In genomic region chr6:30700340-30700739, GRCh38 we compare ENCODE assay signal across 21 cellular contexts. TPM values are rescaled to one million over a fixed set of nuclear protein-coding genes. Genes with fewer than 3 reads are reported as not detected.
DNase-seq lines count a peak whose midpoint lies in the region; ATAC-seq, FAIRE-seq and TF ChIP-seq lines count a peak whose summit lies in the region.
"Had no signal": no experiment of that assay in that cellular context is flagged by ENCODE, and none has a peak within 500 bp of the region (broad histone marks: within the 10 kb centered on the region; RNA-seq: fewer than 3 reads in every experiment).

No MANE protein-coding gene starts in this region.

- H3K79me2 ChIP-seq in HepG2 (ENCODE audit: insufficient read depth, low read length), result no peaks in the 10 kb centered on the region

- H2AFZ ChIP-seq in HepG2 (ENCODE audit: low read length), result no peak overlapping the region

- TF ChIP-seq POLR2A in gastroesophageal sphincter (IDR thresholded peaks at IDR 0.05), result no peak
- no peak for TF ChIP-seq POLR2A in HepG2 (IDR thresholded peaks at IDR 0.05; ENCODE audit: insufficient read depth in 1 of 2, low read depth in 2 of 2, low read length in 2 of 2)

- in situ Hi-C loops in SK-MEL-5 (cut with HindIII; ENCODE audit: low pct_unique_long_range_greater_than_20kb, low sequenced_read_pairs) (no loop called here), HepG2 (cut with HindIII; ENCODE audit: extremely low pct_ligation_motif_present, low pct_unique_long_range_greater_than_20kb) (no loop called here)

- no TSS peak for BruUV-seq in HepG2 (replicated peaks; lab: Mats Ljungman, UMichigan)

- intact Hi-C loops in HepG2 (cut with micrococcal nuclease; ENCODE audit: unreplicated experiment), result no loop called here
- intact Hi-C loops in upper lobe of right lung (cut with DNase I), result no loop called here

- no peak for TF ChIP-seq RAD21 in HepG2 (CRISPR knock-in tag; IDR thresholded peaks at IDR 0.05)

- ATAC-seq in gastroesophageal sphincter (peak; percentile 55), HepG2 (peak; percentile 31; the same call in 1 of the 3 replicates), upper lobe of right lung (peak; percentile 90), HG03565 (IDR thresholded peaks at IDR 0.05; ENCODE audit: unreplicated experiment) (no peak)
- ATAC-seq: PC-3 had no signal

- no peak for TF ChIP-seq EP300 in gastroesophageal sphincter (IDR thresholded peaks at IDR 0.05)
- no peak for TF ChIP-seq EP300 in HepG2 (IDR thresholded peaks at IDR 0.05; ENCODE audit: low read depth in 2 of 2, low read length in 2 of 2)
- TF ChIP-seq EP300 in HepG2 (CRISPR knock-in tag; IDR thresholded peaks at IDR 0.05; ENCODE audit: borderline replicate concordance), result no peak

- H3K36me3 ChIP-seq in gastroesophageal sphincter, result peaks cover 0 to 63% of the 10 kb centered on the region in 2 donors
- peaks cover 0 to 28% of the 10 kb centered on the region in 2 experiments; a peak in 4 of 5 replicates for H3K36me3 ChIP-seq in HepG2 (replicated peaks in 1 of 2; ENCODE audit: control insufficient read depth in 1 of 2, insufficient read depth in 2 of 2, low read length in 2 of 2)
- H3K36me3 ChIP-seq in upper lobe of right lung, result peaks cover 20% of the 10 kb centered on the region
- H3K36me3 ChIP-seq: ovary, transverse colon had no signal

- WGBS in gastroesophageal sphincter (ENCODE audit: low coverage in 1 of 2), 2 donors, result 54 to 59% methylated on average over 3 to 4 of the region's 4 CpGs
- 74% methylated on average over 4 of the region's 4 CpGs for WGBS in HepG2 (ENCODE audit: low lambda C conversion rate)

- FAIRE-seq in HepG2 (lab: Jason Lieb, UNC), result peak; percentile 44
- FAIRE-seq: H1 had no signal

- no peak for TF ChIP-seq CTCF in gastroesophageal sphincter (IDR thresholded peaks at IDR 0.05)
- no peak for TF ChIP-seq CTCF in HepG2 (CRISPR knock-in tag; IDR thresholded peaks at IDR 0.05)
- TF ChIP-seq CTCF in upper lobe of right lung (IDR thresholded peaks at IDR 0.05), result no peak

- CTCF ChIA-PET in HepG2 (lab: Yijun Ruan, JAX; ENCODE audit: low intra/inter-chr PET ratio, low total read pairs), result interaction anchor here (0.9 kb wide), 1 partner anchor 21 kb away, joined by 3 read pairs; no protein-coding TSS in a partner anchor

- H3K9me3 ChIP-seq in gastroesophageal sphincter (no peaks in the 10 kb centered on the region), HepG2 (ENCODE audit: low read length) (no peaks in the 10 kb centered on the region), upper lobe of right lung (no peaks in the 10 kb centered on the region)
- H3K9me3 ChIP-seq: ovary, transverse colon had no signal

- H3K4me3 ChIP-seq in gastroesophageal sphincter, result no peak overlapping the region
- no peak overlapping the region for H3K4me3 ChIP-seq in HepG2 (replicated peaks in 1 of 3; ENCODE audit: insufficient read depth in 1 of 3, low read depth in 2 of 3, low read length in 3 of 3)
- no peak overlapping the region for H3K4me3 ChIP-seq in upper lobe of right lung
- H3K4me3 ChIP-seq: ovary, SK-N-MC, transverse colon had no signal

- H4K20me1 ChIP-seq in HepG2 (ENCODE audit: insufficient read depth, low read length), result no peaks in the 10 kb centered on the region

- peak; percentile 39 for DNase-seq in SK-MEL-5 (ENCODE audit: low read depth, low spot score)
- DNase-seq in HepG2 (ENCODE audit: low spot score), result no peak
- no peak for DNase-seq in upper lobe of right lung
- DNase-seq in NCI-H526 treated with DMSO at 0.1 percent for 48 hours (lab: John Stamatoyannopoulos, UW), result no peak
- no peak for DNase-seq in ureter (ENCODE audit: low spot score)
- DNase-seq: activated naive CD8-positive, alpha-beta T cell treated with anti-CD3 and anti-CD28 coated beads, Interleukin-2, amount 10 ng/mL, durations not matched to agents 7 days and 5 days; brain microvascular endothelial cell; MM.1S; naive B cell; NCI-H146; NCI-H2171 treated with DMSO at 0.1 percent for 48 hours; NCI-H748 treated with DMSO at 0.1 percent for 48 hours; PC-3; stimulated activated CD4-positive, alpha-beta T cell treated with anti-CD3 and anti-CD28 coated beads, Interleukin-2, amount 100 ng/mL, for 48 hours; T-helper 9 cell; transverse colon had no signal

- no peak overlapping the region for H3K9ac ChIP-seq in HepG2 (ENCODE audit: insufficient read depth, low read depth, low read length)

- H3K4me2 ChIP-seq in HepG2 (ENCODE audit: low read depth, low read length), result no peak overlapping the region

- POLR2A ChIA-PET in HepG2 (lab: Yijun Ruan, JAX), result interaction anchor here (0.9 to 1.3 kb wide), 2 partner anchors 9 to 17 kb away, joined by 3 to 4 read pairs; partner anchors contain the start of genes MDC1 and NRM

- no peaks in the 10 kb centered on the region for H3K4me1 ChIP-seq in gastroesophageal sphincter
- peaks cover 24% of the 10 kb centered on the region for H3K4me1 ChIP-seq in HepG2 (ENCODE audit: insufficient read depth, low read length)
- H3K4me1 ChIP-seq in upper lobe of right lung, result peaks cover 4% of the 10 kb centered on the region
- H3K4me1 ChIP-seq: transverse colon had no signal

- H3K27ac ChIP-seq in gastroesophageal sphincter (no peak overlapping the region), HepG2 (ENCODE audit: extremely low read length, insufficient read depth, low read length) (no peak overlapping the region), upper lobe of right lung (no peak overlapping the region)
- H3K27ac ChIP-seq: brain microvascular endothelial cell, ovary, SK-N-MC, transverse colon had no signal

- H3K27me3 ChIP-seq in gastroesophageal sphincter (no peaks in the 10 kb centered on the region), HepG2 (ENCODE audit: control insufficient read depth in 1 of 2, insufficient read depth in 2 of 2, low read length in 2 of 2) (no peaks in the 10 kb centered on the region), upper lobe of right lung (no peaks in the 10 kb centered on the region)
- H3K27me3 ChIP-seq: brain microvascular endothelial cell, ovary, transverse colon had no signal

RNA-seq across cellular contexts. Expression of gene NRM, which starts 9.6 kb away (rescaled TPM):
- total RNA-seq in SK-MEL-5 (2014; rRNA removed; shearing (Covaris generic)), result 3.2 and 4.6 TPM in 2 replicates
- polyA plus RNA-seq in SK-MEL-5 (2015; cell fraction: cytosol; rRNA removed), result 20.5 and 22.0 TPM in 2 replicates
- polyA plus RNA-seq in SK-MEL-5 (2015; cell fraction: nucleus; rRNA removed), result 13.0 and 15.8 TPM in 2 replicates
- total RNA-seq in gastroesophageal sphincter (1 to 10 TPM; 3.0 to 8.2 (median 6.0) TPM), HepG2 (2016; rRNA removed; fragmentation: Illumina TruSeq; extraction: Trizol) (7.4 and 16.0 TPM in 2 replicates), upper lobe of right lung (9.5 TPM), ureter (12.3 TPM)
- 6.4 and 6.8 TPM in 2 replicates for total RNA-seq in HepG2 (2016; cell fraction: cytosol; rRNA removed; fragmentation: Illumina TruSeq; extraction: Trizol; ENCODE audit: low read depth)
- 7.0 and 15.7 TPM in 2 replicates for total RNA-seq in HepG2 (2016; cell fraction: insoluble cytoplasmic fraction; rRNA removed; fragmentation: Illumina TruSeq; extraction: Trizol)
- 11.0 and 11.6 TPM in 2 replicates for total RNA-seq in HepG2 (2016; cell fraction: membrane; rRNA removed; fragmentation: Illumina TruSeq; extraction: Trizol)
- 13.6 and 15.9 TPM in 2 replicates for total RNA-seq in HepG2 (2016; cell fraction: nucleus; rRNA removed; fragmentation: Illumina TruSeq; extraction: Trizol)
- 12.5 TPM in 2 replicates for polyA plus RNA-seq in HepG2 (2011; rRNA removed)
- polyA plus RNA-seq in HepG2 (2011; cell fraction: cytosol; rRNA removed), result 10.6 and 14.5 TPM in 2 replicates
- 11.7 and 12.5 TPM in 2 replicates for polyA plus RNA-seq in HepG2 (2011; cell fraction: nucleus; rRNA removed)
- 11.9 and 19.8 TPM in 2 replicates for polyA plus RNA-seq in HepG2 (2012)
- 16.1 and 17.3 TPM in 2 replicates for polyA plus RNA-seq in HepG2 (2016; cell fraction: cytosol; fragmentation: Illumina TruSeq; extraction: Trizol; ENCODE audit: low read depth)
- 19.1 and 23.6 TPM in 2 replicates for polyA plus RNA-seq in HepG2 (2016; cell fraction: insoluble cytoplasmic fraction; fragmentation: Illumina TruSeq; extraction: Trizol; ENCODE audit: low read depth)
- 27.9 and 29.1 TPM in 2 replicates for polyA plus RNA-seq in HepG2 (2016; cell fraction: membrane; fragmentation: Illumina TruSeq; extraction: Trizol; ENCODE audit: low read depth)
- 46.7 and 53.9 TPM in 2 replicates for polyA plus RNA-seq in HepG2 (2016; cell fraction: nucleus; fragmentation: Illumina TruSeq; extraction: Trizol; ENCODE audit: insufficient read depth, low read depth)
- 28.0 and 30.7 TPM in 2 replicates for polyA minus RNA-seq in HepG2 (2011; rRNA and poly(A)+ RNA removed; ENCODE audit: low replicate concordance)
- polyA minus RNA-seq in HepG2 (2011; cell fraction: cytosol; rRNA and poly(A)+ RNA removed), result 9.8 and 11.5 TPM in 2 replicates
- polyA minus RNA-seq in HepG2 (2011; cell fraction: nucleus; rRNA and poly(A)+ RNA removed), result 3.3 and 4.5 TPM in 2 replicates

RNA-seq across cellular contexts. Expression of gene PPP1R18, which starts 13.9 kb away (rescaled TPM):
- total RNA-seq in SK-MEL-5 (2014; rRNA removed; shearing (Covaris generic)), result 15.5 and 18.5 TPM in 2 replicates
- 36.6 and 40.1 TPM in 2 replicates for polyA plus RNA-seq in SK-MEL-5 (2015; cell fraction: cytosol; rRNA removed)
- polyA plus RNA-seq in SK-MEL-5 (2015; cell fraction: nucleus; rRNA removed), result 12.4 and 20.4 TPM in 2 replicates
- 10 to 100 TPM; 45.3 to 65.8 (median 56.6) TPM for total RNA-seq in gastroesophageal sphincter
- 3.1 and 4.9 TPM in 2 replicates for total RNA-seq in HepG2 (2016; rRNA removed; fragmentation: Illumina TruSeq; extraction: Trizol)
- 0.81 and 1.4 TPM in 2 replicates for total RNA-seq in HepG2 (2016; cell fraction: cytosol; rRNA removed; fragmentation: Illumina TruSeq; extraction: Trizol; ENCODE audit: low read depth)
- total RNA-seq in HepG2 (2016; cell fraction: insoluble cytoplasmic fraction; rRNA removed; fragmentation: Illumina TruSeq; extraction: Trizol), result 3.5 and 4.0 TPM in 2 replicates
- total RNA-seq in HepG2 (2016; cell fraction: membrane; rRNA removed; fragmentation: Illumina TruSeq; extraction: Trizol), result 3.3 and 3.5 TPM in 2 replicates
- 2.5 and 3.2 TPM in 2 replicates for total RNA-seq in HepG2 (2016; cell fraction: nucleus; rRNA removed; fragmentation: Illumina TruSeq; extraction: Trizol)
- 9.2 and 10.5 TPM in 2 replicates for polyA plus RNA-seq in HepG2 (2011; rRNA removed)
- polyA plus RNA-seq in HepG2 (2011; cell fraction: cytosol; rRNA removed), result 8.3 and 8.7 TPM in 2 replicates
- polyA plus RNA-seq in HepG2 (2011; cell fraction: nucleus; rRNA removed), result 10.6 and 11.8 TPM in 2 replicates
- polyA plus RNA-seq in HepG2 (2012), result 4.3 and 5.2 TPM in 2 replicates
- polyA plus RNA-seq in HepG2 (2016; cell fraction: cytosol; fragmentation: Illumina TruSeq; extraction: Trizol; ENCODE audit: low read depth), result 2.2 and 2.4 TPM in 2 replicates
- polyA plus RNA-seq in HepG2 (2016; cell fraction: insoluble cytoplasmic fraction; fragmentation: Illumina TruSeq; extraction: Trizol; ENCODE audit: low read depth), result 6.9 and 7.5 TPM in 2 replicates
- 5.6 and 5.8 TPM in 2 replicates for polyA plus RNA-seq in HepG2 (2016; cell fraction: membrane; fragmentation: Illumina TruSeq; extraction: Trizol; ENCODE audit: low read depth)
- 8.6 and 12.1 TPM in 2 replicates for polyA plus RNA-seq in HepG2 (2016; cell fraction: nucleus; fragmentation: Illumina TruSeq; extraction: Trizol; ENCODE audit: insufficient read depth, low read depth)
- polyA minus RNA-seq in HepG2 (2011; rRNA and poly(A)+ RNA removed; ENCODE audit: low replicate concordance), result 13.8 and 38.1 TPM in 2 replicates
- polyA minus RNA-seq in HepG2 (2011; cell fraction: cytosol; rRNA and poly(A)+ RNA removed), result 4.6 and 5.1 TPM in 2 replicates
- polyA minus RNA-seq in HepG2 (2011; cell fraction: nucleus; rRNA and poly(A)+ RNA removed), result 1.9 and 2.0 TPM in 2 replicates
- 72.8 TPM for total RNA-seq in upper lobe of right lung
- 31.5 TPM for total RNA-seq in ureter

RNA-seq across cellular contexts. Expression of gene MDC1, which starts 16.7 kb away (rescaled TPM):
- total RNA-seq in SK-MEL-5 (2014; rRNA removed; shearing (Covaris generic)), result 5.0 and 12.0 TPM in 2 replicates
- 25.5 and 35.9 TPM in 2 replicates for polyA plus RNA-seq in SK-MEL-5 (2015; cell fraction: cytosol; rRNA removed)
- polyA plus RNA-seq in SK-MEL-5 (2015; cell fraction: nucleus; rRNA removed), result 61.4 and 79.4 TPM in 2 replicates
- 10 to 100 TPM in 3 of 4 donors, 1 to 10 TPM in 1; 9.8 to 16.7 (median 13.1) TPM for total RNA-seq in gastroesophageal sphincter
- 8.4 and 20.5 TPM in 2 replicates for total RNA-seq in HepG2 (2016; rRNA removed; fragmentation: Illumina TruSeq; extraction: Trizol)
- total RNA-seq in HepG2 (2016; cell fraction: cytosol; rRNA removed; fragmentation: Illumina TruSeq; extraction: Trizol; ENCODE audit: low read depth), result 2.6 TPM in 2 replicates
- total RNA-seq in HepG2 (2016; cell fraction: insoluble cytoplasmic fraction; rRNA removed; fragmentation: Illumina TruSeq; extraction: Trizol), result 9.0 and 18.7 TPM in 2 replicates
- total RNA-seq in HepG2 (2016; cell fraction: membrane; rRNA removed; fragmentation: Illumina TruSeq; extraction: Trizol), result 7.6 TPM in 2 replicates
- 18.3 and 20.9 TPM in 2 replicates for total RNA-seq in HepG2 (2016; cell fraction: nucleus; rRNA removed; fragmentation: Illumina TruSeq; extraction: Trizol)
- 11.7 and 14.0 TPM in 2 replicates for polyA plus RNA-seq in HepG2 (2011; rRNA removed)
- 4.5 and 6.7 TPM in 2 replicates for polyA plus RNA-seq in HepG2 (2011; cell fraction: cytosol; rRNA removed)
- 39.8 and 42.9 TPM in 2 replicates for polyA plus RNA-seq in HepG2 (2011; cell fraction: nucleus; rRNA removed)
- 14.2 and 21.0 TPM in 2 replicates for polyA plus RNA-seq in HepG2 (2012)
- 1.2 and 1.3 TPM in 2 replicates for polyA plus RNA-seq in HepG2 (2016; cell fraction: cytosol; fragmentation: Illumina TruSeq; extraction: Trizol; ENCODE audit: low read depth)
- polyA plus RNA-seq in HepG2 (2016; cell fraction: insoluble cytoplasmic fraction; fragmentation: Illumina TruSeq; extraction: Trizol; ENCODE audit: low read depth), result 13.9 and 27.7 TPM in 2 replicates
- 2.2 and 3.4 TPM in 2 replicates for polyA plus RNA-seq in HepG2 (2016; cell fraction: membrane; fragmentation: Illumina TruSeq; extraction: Trizol; ENCODE audit: low read depth)
- polyA plus RNA-seq in HepG2 (2016; cell fraction: nucleus; fragmentation: Illumina TruSeq; extraction: Trizol; ENCODE audit: insufficient read depth, low read depth), result 66.8 and 94.4 TPM in 2 replicates
- 16.6 and 29.4 TPM in 2 replicates for polyA minus RNA-seq in HepG2 (2011; rRNA and poly(A)+ RNA removed; ENCODE audit: low replicate concordance)
- polyA minus RNA-seq in HepG2 (2011; cell fraction: cytosol; rRNA and poly(A)+ RNA removed), result 8.0 and 10.3 TPM in 2 replicates
- 7.6 and 9.1 TPM in 2 replicates for polyA minus RNA-seq in HepG2 (2011; cell fraction: nucleus; rRNA and poly(A)+ RNA removed)
- 32.8 TPM for total RNA-seq in upper lobe of right lung
- 41.1 TPM for total RNA-seq in ureter

RNA-seq across cellular contexts. Expression of gene TUBB, which starts 19.8 kb away (rescaled TPM):
- 457 and 505 TPM in 2 replicates for total RNA-seq in SK-MEL-5 (2014; rRNA removed; shearing (Covaris generic))
- 852 and 1,049 TPM in 2 replicates for polyA plus RNA-seq in SK-MEL-5 (2015; cell fraction: cytosol; rRNA removed)
- 198 and 227 TPM in 2 replicates for polyA plus RNA-seq in SK-MEL-5 (2015; cell fraction: nucleus; rRNA removed)
- 100 to 1,000 TPM; 184 to 351 (median 236) TPM for total RNA-seq in gastroesophageal sphincter
- total RNA-seq in HepG2 (2016; rRNA removed; fragmentation: Illumina TruSeq; extraction: Trizol), result 911 and 1,275 TPM in 2 replicates
- 241 and 250 TPM in 2 replicates for total RNA-seq in HepG2 (2016; cell fraction: cytosol; rRNA removed; fragmentation: Illumina TruSeq; extraction: Trizol; ENCODE audit: low read depth)
- 892 and 1,275 TPM in 2 replicates for total RNA-seq in HepG2 (2016; cell fraction: insoluble cytoplasmic fraction; rRNA removed; fragmentation: Illumina TruSeq; extraction: Trizol)
- total RNA-seq in HepG2 (2016; cell fraction: membrane; rRNA removed; fragmentation: Illumina TruSeq; extraction: Trizol), result 542 and 545 TPM in 2 replicates
- total RNA-seq in HepG2 (2016; cell fraction: nucleus; rRNA removed; fragmentation: Illumina TruSeq; extraction: Trizol), result 386 and 402 TPM in 2 replicates
- 980 and 1,163 TPM in 2 replicates for polyA plus RNA-seq in HepG2 (2011; rRNA removed)
- polyA plus RNA-seq in HepG2 (2011; cell fraction: cytosol; rRNA removed), result 853 and 1,099 TPM in 2 replicates
- polyA plus RNA-seq in HepG2 (2011; cell fraction: nucleus; rRNA removed), result 241 and 246 TPM in 2 replicates
- 478 and 597 TPM in 2 replicates for polyA plus RNA-seq in HepG2 (2012)
- 300 and 321 TPM in 2 replicates for polyA plus RNA-seq in HepG2 (2016; cell fraction: cytosol; fragmentation: Illumina TruSeq; extraction: Trizol; ENCODE audit: low read depth)
- polyA plus RNA-seq in HepG2 (2016; cell fraction: insoluble cytoplasmic fraction; fragmentation: Illumina TruSeq; extraction: Trizol; ENCODE audit: low read depth), result 2,019 and 2,085 TPM in 2 replicates
- polyA plus RNA-seq in HepG2 (2016; cell fraction: membrane; fragmentation: Illumina TruSeq; extraction: Trizol; ENCODE audit: low read depth), result 586 and 657 TPM in 2 replicates
- 686 and 716 TPM in 2 replicates for polyA plus RNA-seq in HepG2 (2016; cell fraction: nucleus; fragmentation: Illumina TruSeq; extraction: Trizol; ENCODE audit: insufficient read depth, low read depth)
- polyA minus RNA-seq in HepG2 (2011; rRNA and poly(A)+ RNA removed; ENCODE audit: low replicate concordance), result 1,833 and 2,373 TPM in 2 replicates
- polyA minus RNA-seq in HepG2 (2011; cell fraction: cytosol; rRNA and poly(A)+ RNA removed), result 412 and 479 TPM in 2 replicates
- 105 and 134 TPM in 2 replicates for polyA minus RNA-seq in HepG2 (2011; cell fraction: nucleus; rRNA and poly(A)+ RNA removed)
- 243 TPM for total RNA-seq in upper lobe of right lung
- total RNA-seq in ureter, result 357 TPM

RNA-seq across cellular contexts. Expression of gene DHX16, which starts 27.5 kb away (rescaled TPM):
- 38.3 and 41.6 TPM in 2 replicates for total RNA-seq in SK-MEL-5 (2014; rRNA removed; shearing (Covaris generic))
- polyA plus RNA-seq in SK-MEL-5 (2015; cell fraction: cytosol; rRNA removed), result 40.2 and 43.9 TPM in 2 replicates
- 56.7 and 70.3 TPM in 2 replicates for polyA plus RNA-seq in SK-MEL-5 (2015; cell fraction: nucleus; rRNA removed)
- total RNA-seq in gastroesophageal sphincter (10 to 100 TPM; 25.8 to 36.2 (median 31.4) TPM), HepG2 (2016; rRNA removed; fragmentation: Illumina TruSeq; extraction: Trizol) (48.2 and 58.5 TPM in 2 replicates), upper lobe of right lung (27.4 TPM), ureter (31.5 TPM)
- total RNA-seq in HepG2 (2016; cell fraction: cytosol; rRNA removed; fragmentation: Illumina TruSeq; extraction: Trizol; ENCODE audit: low read depth), result 9.9 and 11.7 TPM in 2 replicates
- 43.8 and 64.1 TPM in 2 replicates for total RNA-seq in HepG2 (2016; cell fraction: insoluble cytoplasmic fraction; rRNA removed; fragmentation: Illumina TruSeq; extraction: Trizol)
- total RNA-seq in HepG2 (2016; cell fraction: membrane; rRNA removed; fragmentation: Illumina TruSeq; extraction: Trizol), result 14.7 and 16.1 TPM in 2 replicates
- total RNA-seq in HepG2 (2016; cell fraction: nucleus; rRNA removed; fragmentation: Illumina TruSeq; extraction: Trizol), result 33.4 and 42.1 TPM in 2 replicates
- polyA plus RNA-seq in HepG2 (2011; rRNA removed), result 57.0 and 73.4 TPM in 2 replicates
- polyA plus RNA-seq in HepG2 (2011; cell fraction: cytosol; rRNA removed), result 44.3 and 47.6 TPM in 2 replicates
- 176 and 215 TPM in 2 replicates for polyA plus RNA-seq in HepG2 (2011; cell fraction: nucleus; rRNA removed)
- 35.4 and 40.2 TPM in 2 replicates for polyA plus RNA-seq in HepG2 (2012)
- polyA plus RNA-seq in HepG2 (2016; cell fraction: cytosol; fragmentation: Illumina TruSeq; extraction: Trizol; ENCODE audit: low read depth), result 4.3 and 4.8 TPM in 2 replicates
- 46.1 and 47.6 TPM in 2 replicates for polyA plus RNA-seq in HepG2 (2016; cell fraction: insoluble cytoplasmic fraction; fragmentation: Illumina TruSeq; extraction: Trizol; ENCODE audit: low read depth)
- 7.5 and 9.2 TPM in 2 replicates for polyA plus RNA-seq in HepG2 (2016; cell fraction: membrane; fragmentation: Illumina TruSeq; extraction: Trizol; ENCODE audit: low read depth)
- 108 and 114 TPM in 2 replicates for polyA plus RNA-seq in HepG2 (2016; cell fraction: nucleus; fragmentation: Illumina TruSeq; extraction: Trizol; ENCODE audit: insufficient read depth, low read depth)
- 75.0 and 80.4 TPM in 2 replicates for polyA minus RNA-seq in HepG2 (2011; rRNA and poly(A)+ RNA removed; ENCODE audit: low replicate concordance)
- 21.7 and 23.2 TPM in 2 replicates for polyA minus RNA-seq in HepG2 (2011; cell fraction: cytosol; rRNA and poly(A)+ RNA removed)
- 26.1 and 30.2 TPM in 2 replicates for polyA minus RNA-seq in HepG2 (2011; cell fraction: nucleus; rRNA and poly(A)+ RNA removed)
